ENCODE assay signal across 1 cellular context in genomic region chr5:68433921-68434879, GRCh38.
TF ChIP-seq lines count a peak whose summit lies in the region.

No MANE protein-coding gene starts in this region.

TF ChIP-seq in K562, 482 proteins besides CTCF, POLR2A, EP300 and RAD21 (continued from another document and continues in another):
- no peak for TF ChIP-seq USF2 (CRISPR knock-in tag; IDR thresholded peaks at IDR 0.05)
- TF ChIP-seq MXD1 (CRISPR knock-in tag; IDR thresholded peaks at IDR 0.05; ENCODE audit: borderline replicate concordance, poor library complexity, severe bottlenecking) = no peak
- TF ChIP-seq ZNF445 (CRISPR knock-in tag; IDR thresholded peaks at IDR 0.05; ENCODE audit: low read depth) = no peak
- TF ChIP-seq NCOA6 (IDR thresholded peaks at IDR 0.05) = no peak
- TF ChIP-seq C11orf30 (IDR thresholded peaks at IDR 0.05; ENCODE audit: low read depth) = peak; percentile 77
- TF ChIP-seq RBM25 (IDR thresholded peaks at IDR 0.05; ENCODE audit: low read depth, low read length, severe bottlenecking) = no peak
- TF ChIP-seq ZBTB17 (CRISPR knock-in tag; IDR thresholded peaks at IDR 0.05) = peak; percentile 44; the same call in 1 of the 2 replicates
- TF ChIP-seq ETV1 (tag; conservative IDR thresholded peaks at IDR 0.05; ENCODE audit: low read depth) = peak; percentile 90
- TF ChIP-seq ZNF124 (CRISPR knock-in tag; IDR thresholded peaks at IDR 0.05) = no peak
- TF ChIP-seq ZNF511 (CRISPR knock-in tag; IDR thresholded peaks at IDR 0.05) = no peak
- no peak for TF ChIP-seq PML (IDR thresholded peaks at IDR 0.05; ENCODE audit: low read length)
- no peak for TF ChIP-seq FOXP4 (CRISPR knock-in tag; IDR thresholded peaks at IDR 0.05; ENCODE audit: borderline replicate concordance)
- TF ChIP-seq ATF2 (CRISPR knock-in tag; IDR thresholded peaks at IDR 0.05) = no peak
- no peak for TF ChIP-seq ZFPM2 (CRISPR knock-in tag; IDR thresholded peaks at IDR 0.05)
- no peak for TF ChIP-seq SMARCA5 (IDR thresholded peaks at IDR 0.05)
- TF ChIP-seq USF1 (CRISPR knock-in tag; IDR thresholded peaks at IDR 0.05) = no peak
- 0 out of 2 replicates have a peak, but pooled peaks have one; percentile 14 for TF ChIP-seq JUNB (CRISPR knock-in tag; conservative IDR thresholded peaks at IDR 0.05)
- TF ChIP-seq CBX3 (IDR thresholded peaks at IDR 0.05; ENCODE audit: borderline replicate concordance in 1 of 2, low read length in 2 of 2) = peak in 1 of 2 experiments; percentile 38; a peak in 1 of 3 replicates
- TF ChIP-seq ZBTB40 (IDR thresholded peaks at IDR 0.05) = no peak
- no peak for TF ChIP-seq ZBTB40 (CRISPR knock-in tag; IDR thresholded peaks at IDR 0.05)
- 0 out of 2 replicates have a peak, but pooled peaks have one; percentile 64 for TF ChIP-seq ETS1 (conservative IDR thresholded peaks at IDR 0.05; ENCODE audit: control insufficient read depth, low read depth, low read length)
- TF ChIP-seq ZNF592 (IDR thresholded peaks at IDR 0.05) = peak; percentile 97
- TF ChIP-seq NRF1 (conservative IDR thresholded peaks at IDR 0.05 in 1 of 2, IDR thresholded peaks at IDR 0.05 in 1 of 2) = peak; percentile 85 to 88
- TF ChIP-seq ZNF76 (CRISPR knock-in tag; IDR thresholded peaks at IDR 0.05; ENCODE audit: borderline replicate concordance) = peak; percentile 55; the same call in 1 of the 2 replicates
- no peak for TF ChIP-seq SMC3 (conservative IDR thresholded peaks at IDR 0.05; ENCODE audit: insufficient read depth, low read depth, low read length)
- TF ChIP-seq NEUROD1 (IDR thresholded peaks at IDR 0.05; ENCODE audit: borderline replicate concordance, low read depth, low read length, partially characterized antibody) = peak; percentile 79
- TF ChIP-seq PATZ1 (CRISPR knock-in tag; IDR thresholded peaks at IDR 0.05; ENCODE audit: borderline replicate concordance) = 0 out of 2 replicates have a peak, but pooled peaks have one; percentile 53
- peak; percentile 86 for TF ChIP-seq CREB3 (tag; conservative IDR thresholded peaks at IDR 0.05; ENCODE audit: low read depth)
